In the genomic region with DNA sequence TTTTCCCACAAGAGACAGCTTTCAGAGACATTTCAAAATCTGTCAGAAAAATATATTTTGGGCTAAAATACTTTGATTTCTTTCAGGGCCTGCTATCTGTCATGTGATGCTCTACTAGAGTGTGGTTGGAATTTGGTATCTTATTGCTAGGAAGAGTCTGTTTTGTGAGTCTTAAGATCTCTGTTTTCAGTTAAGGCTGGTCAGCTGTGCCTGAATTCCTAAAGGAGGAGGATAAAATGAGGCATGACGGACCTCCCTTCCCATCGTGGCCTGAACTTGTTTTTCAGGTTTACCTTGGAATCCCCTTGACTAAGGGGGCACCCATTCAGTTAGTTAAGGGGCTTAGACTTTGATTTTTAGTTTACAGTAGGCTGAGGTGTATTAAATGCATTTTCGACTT, we compare ENCODE assay signal across 10 cellular contexts. TPM values are rescaled to one million over a fixed set of nuclear protein-coding genes. Genes with fewer than 3 reads are reported as not detected.
DNase-seq lines count a peak whose midpoint lies in the region; ATAC-seq, FAIRE-seq and TF ChIP-seq lines count a peak whose summit lies in the region.
"Had no signal": no experiment of that assay in that cellular context is flagged by ENCODE, and none has a peak within 500 bp of the region (broad histone marks: within the 10 kb centered on the region; RNA-seq: fewer than 3 reads in every experiment).

No MANE protein-coding gene starts in this region.

- H3K36me3 ChIP-seq in skeletal muscle satellite cell (ENCODE audit: insufficient read depth, low read length) = peaks cover 69% of the 10 kb centered on the region

- ATAC-seq in activated T-helper 17 cell treated with anti-CD3 and anti-CD28 coated beads, Interleukin-2, amount 50 U/mL, for 72 hours (replicated peaks) = no peak
- ATAC-seq in GM19452 (IDR thresholded peaks at IDR 0.05; ENCODE audit: unreplicated experiment) = no peak
- no peak for ATAC-seq in HG03108 (IDR thresholded peaks at IDR 0.05; ENCODE audit: unreplicated experiment)

- no peaks in the 10 kb centered on the region for H3K27me3 Mint-ChIP-seq in activated T-helper 17 cell treated with anti-CD3 and anti-CD28 coated beads, Interleukin-2, amount 50 U/mL, for 72 hours

- TF ChIP-seq POLR2A in H54 (IDR thresholded peaks at IDR 0.05; ENCODE audit: low read depth, low read length) = no peak

- H3K9me3 Mint-ChIP-seq in activated T-helper 17 cell treated with anti-CD3 and anti-CD28 coated beads, Interleukin-2, amount 50 U/mL, for 72 hours = no peaks in the 10 kb centered on the region

- H3K4me1 Mint-ChIP-seq in activated T-helper 17 cell treated with anti-CD3 and anti-CD28 coated beads, Interleukin-2, amount 50 U/mL, for 72 hours = peaks cover 48% of the 10 kb centered on the region

- H3K4me2 ChIP-seq in skeletal muscle satellite cell (ENCODE audit: low read length) = peak overlapping the region; percentile 68

- H3K4me3 ChIP-seq in fibroblast of the aortic adventitia (ENCODE audit: low read depth, low read length) (no peak overlapping the region), skeletal muscle satellite cell (ENCODE audit: low read length) (no peak overlapping the region)

- H3K4me1 ChIP-seq in skeletal muscle satellite cell (ENCODE audit: control insufficient read depth, insufficient read depth, low read length) = peaks cover 78% of the 10 kb centered on the region

- peak overlapping the region; percentile 50 for H3K27ac Mint-ChIP-seq in activated T-helper 17 cell treated with anti-CD3 and anti-CD28 coated beads, Interleukin-2, amount 50 U/mL, for 72 hours

- H3K9me3 ChIP-seq in skeletal muscle satellite cell (replicated peaks; ENCODE audit: low read length) = no peaks in the 10 kb centered on the region

- H3K27me3 ChIP-seq in skeletal muscle satellite cell (ENCODE audit: control insufficient read depth, insufficient read depth, low read length) = no peaks in the 10 kb centered on the region

- H3K9ac ChIP-seq in skeletal muscle satellite cell (ENCODE audit: low read depth, low read length) = peak overlapping the region; percentile 61

- no peak overlapping the region for H3K4me3 Mint-ChIP-seq in activated T-helper 17 cell treated with anti-CD3 and anti-CD28 coated beads, Interleukin-2, amount 50 U/mL, for 72 hours

- no peak for TF ChIP-seq CTCF in fibroblast of the aortic adventitia (IDR thresholded peaks at IDR 0.05; ENCODE audit: insufficient read depth, low read length)

- peaks cover 23% of the 10 kb centered on the region for H3K36me3 Mint-ChIP-seq in activated T-helper 17 cell treated with anti-CD3 and anti-CD28 coated beads, Interleukin-2, amount 50 U/mL, for 72 hours (ENCODE audit: low read depth)

- DNase-seq in DMS79 treated with DMSO at 0.1 percent for 48 hours (lab: John Stamatoyannopoulos, UW) (peak; percentile 68), fibroblast of the aortic adventitia (ENCODE audit: low read depth) (peak; percentile 53), H54 (ENCODE audit: insufficient read length, low spot score) (no peak), germinal center (ENCODE audit: low spot score) (no peak)
- DNase-seq: DND-41, occipital lobe had no signal

- FAIRE-seq in H54 (lab: Jason Lieb, UNC) = no peak

RNA-seq across cellular contexts. Expression of a gene that starts 18.1 kb away (rescaled TPM):
- total RNA-seq in activated T-helper 17 cell treated with anti-CD3 and anti-CD28 coated beads, Interleukin-2, amount 50 U/mL, for 72 hours = 10 to 100 TPM; 42.8 to 73.0 TPM
- total RNA-seq in fibroblast of the aortic adventitia (ENCODE audit: low replicate concordance) = 456 and 481 TPM in 2 replicates
- total RNA-seq in skeletal muscle satellite cell (2012; rRNA removed) = 396 and 525 TPM in 2 replicates

Comparison
In these comparisons a context has a peak if more than half of its experiments do, and no peak if none do; other contexts are left out.
1. DNase-seq: peak in DMS79 treated with DMSO at 0.1 percent for 48 hours (single experiment) and fibroblast of the aortic adventitia (single experiment); none in H54 (single experiment) and germinal center (single experiment).